7 cellular contexts compared by ENCODE assay signal in genomic region chr3:195993671-195994070, GRCh38.
A peak's percentile ranks its signal among the peaks of the same experiment; 100 is the strongest.
DNase-seq lines count a peak whose midpoint lies in the region; ATAC-seq and TF ChIP-seq lines count a peak whose summit lies in the region.
"Not testable (repeated sequence)": the region's sequence is repeated elsewhere in the genome, so short reads cannot be mapped to it uniquely, and the experiment has no call there.

No MANE protein-coding gene starts in this region.

- peaks cover 0 to 12% (median 3%) of the 10 kb centered on the region in 6 donors for H3K4me1 ChIP-seq in spleen

- peak; percentile 55 for DNase-seq in activated CD4-positive, alpha-beta T cell treated with anti-CD3 and anti-CD28 coated beads, Interleukin-2, amount 10 ng/mL, durations not matched to agents 24 days and 14 days
- DNase-seq in activated CD8-positive, alpha-beta memory T cell treated with anti-CD3 and anti-CD28 coated beads for 24 hours: peak; percentile 54
- peak; percentile 13 to 15 for DNase-seq in activated T-cell treated with anti-CD3 and anti-CD28 coated beads, Interleukin-2, amount 50 U/mL, for 48 hours
- DNase-seq in left lobe of liver (ENCODE audit: low spot score): peak; percentile 35
- DNase-seq in natural killer cell: not testable (repeated sequence)
- peak; percentile 67 for DNase-seq in osteocyte (ENCODE audit: extremely low spot score, unreplicated experiment)
- peak; percentile 15 for DNase-seq in spleen

- H3K36me3 Mint-ChIP-seq in activated CD4-positive, alpha-beta T cell treated with anti-CD3 and anti-CD28 coated beads, Interleukin-2, amount 10 ng/mL, durations not matched to agents 24 days and 14 days (ENCODE audit: low read depth); natural killer cell; osteocyte (ENCODE audit: unreplicated experiment): not testable (repeated sequence)

- not testable (repeated sequence) for H3K27ac Mint-ChIP-seq in activated CD4-positive, alpha-beta T cell treated with anti-CD3 and anti-CD28 coated beads, Interleukin-2, amount 10 ng/mL, durations not matched to agents 24 days and 14 days; natural killer cell; osteocyte (ENCODE audit: unreplicated experiment)

- H3K4me3 ChIP-seq in spleen: not testable (repeated sequence)

- not testable (repeated sequence) for H3K4me1 Mint-ChIP-seq in activated CD4-positive, alpha-beta T cell treated with anti-CD3 and anti-CD28 coated beads, Interleukin-2, amount 10 ng/mL, durations not matched to agents 24 days and 14 days; natural killer cell; osteocyte (ENCODE audit: unreplicated experiment)

- ATAC-seq in left lobe of liver, natural killer cell: not testable (repeated sequence)

- not testable (repeated sequence) for TF ChIP-seq POLR2A in spleen (IDR thresholded peaks at IDR 0.05)

- intact Hi-C loops in activated CD4-positive, alpha-beta T cell treated with anti-CD3 and anti-CD28 coated beads, Interleukin-2, amount 10 ng/mL, durations not matched to agents 24 days and 14 days (cut with micrococcal nuclease): loop anchor here (5.0 kb wide), 1 partner anchor 141 kb away; no protein-coding TSS in a partner anchor
- intact Hi-C loops in natural killer cell (cut with micrococcal nuclease); spleen (cut with DNase I; ENCODE audit: low total_unique reads): not testable (repeated sequence)

- WGBS in spleen, 5 donors: 73 to 99% (median 91%) methylated on average over 4 to 11 of the region's 11 CpGs

- not testable (repeated sequence) for H3K36me3 ChIP-seq in spleen

- H3K9me3 ChIP-seq in spleen: not testable (repeated sequence)

- H3K4me3 Mint-ChIP-seq in activated CD4-positive, alpha-beta T cell treated with anti-CD3 and anti-CD28 coated beads, Interleukin-2, amount 10 ng/mL, durations not matched to agents 24 days and 14 days; osteocyte (ENCODE audit: unreplicated experiment): not testable (repeated sequence)
- H3K4me3 Mint-ChIP-seq in natural killer cell: peak overlapping the region; percentile 25

- TF ChIP-seq CTCF in natural killer cell (IDR thresholded peaks at IDR 0.05); osteocyte (IDR thresholded peaks at IDR 0.05); spleen (IDR thresholded peaks at IDR 0.05 in 8 of 11, conservative IDR thresholded peaks at IDR 0.05 in 3 of 11): not testable (repeated sequence)

- not testable (repeated sequence) for H3K27me3 Mint-ChIP-seq in activated CD4-positive, alpha-beta T cell treated with anti-CD3 and anti-CD28 coated beads, Interleukin-2, amount 10 ng/mL, durations not matched to agents 24 days and 14 days; natural killer cell (ENCODE audit: low read depth in 2 of 2)
- H3K27me3 Mint-ChIP-seq in osteocyte (ENCODE audit: unreplicated experiment): peaks cover 14% of the 10 kb centered on the region

- H3K27me3 ChIP-seq in spleen (replicated peaks in 1 of 7): not testable (repeated sequence)

- not testable (repeated sequence) for H3K27ac ChIP-seq in spleen

- not testable (repeated sequence) for H3K9me3 Mint-ChIP-seq in activated CD4-positive, alpha-beta T cell treated with anti-CD3 and anti-CD28 coated beads, Interleukin-2, amount 10 ng/mL, durations not matched to agents 24 days and 14 days; natural killer cell; osteocyte (ENCODE audit: unreplicated experiment)
